Comparison of ENCODE assay signal across 9 cellular contexts in genomic region chr6:109793793-109794192, GRCh38.
A peak's percentile ranks its signal among the peaks of the same experiment; 100 is the strongest.
DNase-seq lines count a peak whose midpoint lies in the region; ATAC-seq and TF ChIP-seq lines count a peak whose summit lies in the region.
"Had no signal": no experiment of that assay in that cellular context is flagged by ENCODE, and none has a peak within 500 bp of the region (broad histone marks: within the 10 kb centered on the region; RNA-seq: fewer than 3 reads in every experiment).

No MANE protein-coding gene starts in this region.

- no peaks in the 10 kb centered on the region for H3K36me3 ChIP-seq in mesodermal cell (ENCODE audit: control insufficient read depth, insufficient read depth, low read length)

- 100% methylated on average over 1 of the region's 1 CpG; no CpG with 5 or more reads in 1 of the 2 experiments for WGBS in mesodermal cell (ENCODE audit: insufficient coverage in 2 of 2), 2 experiments

- no peaks in the 10 kb centered on the region for H3K9me3 ChIP-seq in mesodermal cell (ENCODE audit: control insufficient read depth, low read length)
- H3K9me3 ChIP-seq: BLaER1 had no signal

- peaks cover 48% of the 10 kb centered on the region for H3K4me1 ChIP-seq in mesodermal cell (ENCODE audit: control insufficient read depth, insufficient read depth, low read length, poor library complexity, severe bottlenecking)
- H3K4me1 ChIP-seq: BLaER1 had no signal

- H3K4me3 ChIP-seq in cardiac fibroblast (replicated peaks in 1 of 2; ENCODE audit: low read depth in 2 of 2, low read length in 2 of 2) (no peak overlapping the region), mesodermal cell (ENCODE audit: extremely low read depth, insufficient read depth, low read length, poor library complexity, severe bottlenecking) (no peak overlapping the region)
- H3K4me3 ChIP-seq: BLaER1 had no signal

- peak overlapping the region; percentile 58 for H3K27ac ChIP-seq in mesodermal cell (ENCODE audit: low read depth, low read length, severe bottlenecking)
- H3K27ac ChIP-seq: BLaER1 had no signal

- DNase-seq in DMS53 (lab: John Stamatoyannopoulos, UW) = peak; percentile 50
- DNase-seq in DMS53 treated with DMSO at 0.1 percent for 48 hours (lab: John Stamatoyannopoulos, UW; ENCODE audit: unreplicated experiment) = no peak
- DNase-seq in NCI-H345 (lab: John Stamatoyannopoulos, UW) = peak; percentile 85
- DNase-seq in cardiac fibroblast (ENCODE audit: low read depth in 2 of 2) = peak; percentile 95 to 97
- no peak for DNase-seq in iPS-NIHi7 (ENCODE audit: extremely low spot score)

- ATAC-seq in HG02759 (IDR thresholded peaks at IDR 0.05; ENCODE audit: unreplicated experiment) (no peak), HG03135 (IDR thresholded peaks at IDR 0.05; ENCODE audit: unreplicated experiment) (no peak)

- no peak for TF ChIP-seq CTCF in cardiac fibroblast (IDR thresholded peaks at IDR 0.05; ENCODE audit: low read depth, low read length)

Comparison
In these comparisons a context has a peak if more than half of its experiments do, and no peak if none do; other contexts are left out.
1. DNase-seq: peak in DMS53 (single experiment), NCI-H345 (single experiment) and cardiac fibroblast (2 of 2); none in DMS53 treated with DMSO at 0.1 percent for 48 hours (single experiment) and iPS-NIHi7 (single experiment).